1 cellular context compared by ENCODE assay signal in genomic region chr6:129694036-129694435, GRCh38.
TF ChIP-seq lines count a peak whose summit lies in the region.

No MANE protein-coding gene starts in this region.

TF ChIP-seq in K562, 482 proteins besides CTCF, POLR2A, EP300 and RAD21:
- TF ChIP-seq, protein P1, sequence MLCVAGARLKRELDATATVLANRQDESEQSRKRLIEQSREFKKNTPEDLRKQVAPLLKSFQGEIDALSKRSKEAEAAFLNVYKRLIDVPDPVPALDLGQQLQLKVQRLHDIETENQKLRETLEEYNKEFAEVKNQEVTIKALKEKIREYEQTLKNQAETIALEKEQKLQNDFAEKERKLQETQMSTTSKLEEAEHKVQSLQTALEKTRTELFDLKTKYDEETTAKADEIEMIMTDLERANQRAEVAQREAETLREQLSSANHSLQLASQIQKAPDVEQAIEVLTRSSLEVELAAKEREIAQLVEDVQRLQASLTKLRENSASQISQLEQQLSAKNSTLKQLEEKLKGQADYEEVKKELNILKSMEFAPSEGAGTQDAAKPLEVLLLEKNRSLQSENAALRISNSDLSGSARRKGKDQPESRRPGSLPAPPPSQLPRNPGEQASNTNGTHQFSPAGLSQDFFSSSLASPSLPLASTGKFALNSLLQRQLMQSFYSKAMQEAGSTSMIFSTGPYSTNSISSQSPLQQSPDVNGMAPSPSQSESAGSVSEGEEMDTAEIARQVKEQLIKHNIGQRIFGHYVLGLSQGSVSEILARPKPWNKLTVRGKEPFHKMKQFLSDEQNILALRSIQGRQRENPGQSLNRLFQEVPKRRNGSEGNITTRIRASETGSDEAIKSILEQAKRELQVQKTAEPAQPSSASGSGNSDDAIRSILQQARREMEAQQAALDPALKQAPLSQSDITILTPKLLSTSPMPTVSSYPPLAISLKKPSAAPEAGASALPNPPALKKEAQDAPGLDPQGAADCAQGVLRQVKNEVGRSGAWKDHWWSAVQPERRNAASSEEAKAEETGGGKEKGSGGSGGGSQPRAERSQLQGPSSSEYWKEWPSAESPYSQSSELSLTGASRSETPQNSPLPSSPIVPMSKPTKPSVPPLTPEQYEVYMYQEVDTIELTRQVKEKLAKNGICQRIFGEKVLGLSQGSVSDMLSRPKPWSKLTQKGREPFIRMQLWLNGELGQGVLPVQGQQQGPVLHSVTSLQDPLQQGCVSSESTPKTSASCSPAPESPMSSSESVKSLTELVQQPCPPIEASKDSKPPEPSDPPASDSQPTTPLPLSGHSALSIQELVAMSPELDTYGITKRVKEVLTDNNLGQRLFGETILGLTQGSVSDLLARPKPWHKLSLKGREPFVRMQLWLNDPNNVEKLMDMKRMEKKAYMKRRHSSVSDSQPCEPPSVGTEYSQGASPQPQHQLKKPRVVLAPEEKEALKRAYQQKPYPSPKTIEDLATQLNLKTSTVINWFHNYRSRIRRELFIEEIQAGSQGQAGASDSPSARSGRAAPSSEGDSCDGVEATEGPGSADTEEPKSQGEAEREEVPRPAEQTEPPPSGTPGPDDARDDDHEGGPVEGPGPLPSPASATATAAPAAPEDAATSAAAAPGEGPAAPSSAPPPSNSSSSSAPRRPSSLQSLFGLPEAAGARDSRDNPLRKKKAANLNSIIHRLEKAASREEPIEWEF (CRISPR knock-in tag; IDR thresholded peaks at IDR 0.05), result no peak
- peak; percentile 46 for TF ChIP-seq ATF3 (IDR thresholded peaks at IDR 0.05)
- no peak for TF ChIP-seq ATF3 (CRISPR knock-in tag; conservative IDR thresholded peaks at IDR 0.05)
TF ChIP-seq in K562: peak in this region for 1.
